Comparison of ENCODE assay signal across 10 cellular contexts in the genomic region with DNA sequence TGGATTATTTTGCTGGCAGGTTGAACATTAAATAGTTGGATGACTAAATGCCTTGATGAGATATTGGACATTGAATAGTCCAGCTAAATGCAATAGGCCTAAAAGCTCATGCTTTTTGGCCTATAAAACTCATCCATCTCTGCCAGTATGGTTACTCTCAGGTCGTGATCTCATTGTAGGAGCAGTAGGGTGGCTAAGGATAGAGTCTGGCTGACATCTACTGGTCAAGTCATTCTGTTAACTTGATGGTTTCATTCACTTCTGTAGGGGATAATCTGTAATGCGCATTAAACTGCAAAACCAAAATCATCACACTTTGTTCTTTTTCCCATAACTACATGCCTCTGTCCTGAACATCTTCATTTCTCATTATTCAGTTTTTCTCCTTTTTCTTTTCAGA.
A peak's percentile ranks its signal among the peaks of the same experiment; 100 is the strongest.
DNase-seq lines count a peak whose midpoint lies in the region; ATAC-seq and TF ChIP-seq lines count a peak whose summit lies in the region.
"Had no signal": no experiment of that assay in that cellular context is flagged by ENCODE, and none has a peak within 500 bp of the region (broad histone marks: within the 10 kb centered on the region; RNA-seq: fewer than 3 reads in every experiment).

No MANE protein-coding gene starts in this region.

- intact Hi-C loops in MCF 10A (cut with micrococcal nuclease) (loop anchor here (1.0 to 5.0 kb wide), 5 partner anchors 88 to 543 kb away; no protein-coding TSS in a partner anchor), breast epithelium (cut with DNase I; ENCODE audit: low total_unique reads) (no loop called here), upper lobe of right lung (cut with DNase I) (no loop called here), head of caudate nucleus (cut with DNase I) (no loop called here)

- no peak overlapping the region for H3K4me2 ChIP-seq in OCI-LY3 (ENCODE audit: low read length)

- H3K27me3 ChIP-seq in breast epithelium: no peaks in the 10 kb centered on the region
- H3K27me3 ChIP-seq in OCI-LY3 (ENCODE audit: low read depth, low read length): no peaks in the 10 kb centered on the region
- peaks cover 6% of the 10 kb centered on the region for H3K27me3 ChIP-seq in upper lobe of right lung

- H3K9me3 Mint-ChIP-seq in MCF 10A (ENCODE audit: unreplicated experiment): no peaks in the 10 kb centered on the region
- H3K9me3 Mint-ChIP-seq in T-helper 2 cell treated with Interferon-gamma antibody and Interleukin-4, amounts not matched to agents 5 μg/mL and 100 μg/mL, for 36 hours: no peaks in the 10 kb centered on the region
- H3K9me3 Mint-ChIP-seq: T-helper 1 cell treated with Interleukin-12 subunit alpha and Interleukin-12 subunit beta and Interleukin-4 antibody, amounts not matched to agents 30 μg/mL and 1 μg/mL, for 36 hours had no signal

- peaks cover 5% of the 10 kb centered on the region for H3K36me3 Mint-ChIP-seq in MCF 10A (ENCODE audit: insufficient read depth, unreplicated experiment)
- H3K36me3 Mint-ChIP-seq in T-helper 2 cell treated with Interferon-gamma antibody and Interleukin-4, amounts not matched to agents 5 μg/mL and 100 μg/mL, for 36 hours (ENCODE audit: low read depth): no peaks in the 10 kb centered on the region
- H3K36me3 Mint-ChIP-seq: CD4-positive, CD25-positive, alpha-beta regulatory T cell had no signal

- H3K79me2 ChIP-seq in OCI-LY3 (ENCODE audit: low read length): no peaks in the 10 kb centered on the region

- POLR2A ChIA-PET in MCF 10A (lab: Yijun Ruan, JAX): interaction anchor here (1.4 kb wide), 1 partner anchor 439 kb away, joined by 3 read pairs; no protein-coding TSS in a partner anchor

- no peaks in the 10 kb centered on the region for H3K27me3 Mint-ChIP-seq in MCF 10A (ENCODE audit: insufficient read depth, unreplicated experiment)
- H3K27me3 Mint-ChIP-seq in T-helper 2 cell treated with Interferon-gamma antibody and Interleukin-4, amounts not matched to agents 5 μg/mL and 100 μg/mL, for 36 hours (ENCODE audit: low read depth): no peaks in the 10 kb centered on the region
- H3K27me3 Mint-ChIP-seq: CD4-positive, CD25-positive, alpha-beta regulatory T cell had no signal

- no peak overlapping the region for H3K27ac Mint-ChIP-seq in MCF 10A (ENCODE audit: low read depth, unreplicated experiment)
- no peak overlapping the region for H3K27ac Mint-ChIP-seq in T-helper 2 cell treated with Interferon-gamma antibody and Interleukin-4, amounts not matched to agents 5 μg/mL and 100 μg/mL, for 36 hours
- H3K27ac Mint-ChIP-seq: CD4-positive, CD25-positive, alpha-beta regulatory T cell; T-helper 1 cell treated with Interleukin-12 subunit alpha and Interleukin-12 subunit beta and Interleukin-4 antibody, amounts not matched to agents 30 μg/mL and 1 μg/mL, for 36 hours had no signal

- H3K4me3 ChIP-seq in breast epithelium (no peak overlapping the region), OCI-LY3 (ENCODE audit: low read length) (no peak overlapping the region), upper lobe of right lung (no peak overlapping the region)

- no peak for TF ChIP-seq POLR2A in breast epithelium (IDR thresholded peaks at IDR 0.05)

- H3K4me1 ChIP-seq in breast epithelium: no peaks in the 10 kb centered on the region
- H3K4me1 ChIP-seq in OCI-LY3 (ENCODE audit: low read length): no peaks in the 10 kb centered on the region
- no peaks in the 10 kb centered on the region for H3K4me1 ChIP-seq in upper lobe of right lung

- peak; percentile 80 for TF ChIP-seq CTCF in MCF 10A (IDR thresholded peaks at IDR 0.05; ENCODE audit: unreplicated experiment)
- TF ChIP-seq CTCF in breast epithelium (IDR thresholded peaks at IDR 0.05): no peak
- peak; percentile 71 for TF ChIP-seq CTCF in OCI-LY3 (IDR thresholded peaks at IDR 0.05; ENCODE audit: low read depth, low read length)
- TF ChIP-seq CTCF in upper lobe of right lung (IDR thresholded peaks at IDR 0.05): peak; percentile 30

- H3K4me1 Mint-ChIP-seq in MCF 10A (ENCODE audit: insufficient read depth, unreplicated experiment): no peaks in the 10 kb centered on the region
- H3K4me1 Mint-ChIP-seq in T-helper 2 cell treated with Interferon-gamma antibody and Interleukin-4, amounts not matched to agents 5 μg/mL and 100 μg/mL, for 36 hours (ENCODE audit: low read depth): no peaks in the 10 kb centered on the region
- H3K4me1 Mint-ChIP-seq: CD4-positive, CD25-positive, alpha-beta regulatory T cell had no signal

- H3K4me3 Mint-ChIP-seq in MCF 10A (ENCODE audit: unreplicated experiment): no peak overlapping the region
- no peak overlapping the region for H3K4me3 Mint-ChIP-seq in T-helper 2 cell treated with Interferon-gamma antibody and Interleukin-4, amounts not matched to agents 5 μg/mL and 100 μg/mL, for 36 hours
- H3K4me3 Mint-ChIP-seq: CD4-positive, CD25-positive, alpha-beta regulatory T cell; T-helper 1 cell treated with Interleukin-12 subunit alpha and Interleukin-12 subunit beta and Interleukin-4 antibody, amounts not matched to agents 30 μg/mL and 1 μg/mL, for 36 hours had no signal

- ATAC-seq in upper lobe of right lung: peak; percentile 79

- DNase-seq in MCF 10A (ENCODE audit: unreplicated experiment): peak; percentile 63
- DNase-seq in breast epithelium (ENCODE audit: low spot score in 2 of 2): no peak
- DNase-seq in fibroblast of peridontal ligament (ENCODE audit: extremely low read depth): peak; percentile 83
- DNase-seq in upper lobe of right lung: no peak
- DNase-seq in NCI-H2029 treated with DMSO at 0.1 percent for 48 hours (lab: John Stamatoyannopoulos, UW): no peak
- no peak for DNase-seq in T-helper 2 cell treated with Interferon-gamma antibody and Interleukin-4, amounts not matched to agents 5 μg/mL and 100 μg/mL, for 36 hours (ENCODE audit: low spot score)
- DNase-seq in head of caudate nucleus: no peak
- DNase-seq: CD4-positive, CD25-positive, alpha-beta regulatory T cell had no signal

- no TSS peak for BruUV-seq in MCF 10A (replicated peaks; lab: Mats Ljungman, UMichigan)

- H4K20me1 ChIP-seq in OCI-LY3 (ENCODE audit: insufficient read depth, low read length): no peaks in the 10 kb centered on the region

- CTCF ChIA-PET in MCF 10A (lab: Yijun Ruan, JAX): interaction anchor here (0.6 to 7.0 kb wide), 26 partner anchors 11 to 927 kb away, joined by 3 to 95 read pairs (median 3); a partner anchor contains a TSS

- H3K9ac ChIP-seq in OCI-LY3 (ENCODE audit: low read length): no peak overlapping the region

- no peak overlapping the region for H3K27ac ChIP-seq in breast epithelium
- H3K27ac ChIP-seq in OCI-LY3 (ENCODE audit: low read length): no peak overlapping the region
- H3K27ac ChIP-seq in upper lobe of right lung: no peak overlapping the region

- H3K36me3 ChIP-seq in breast epithelium: no peaks in the 10 kb centered on the region
- no peaks in the 10 kb centered on the region for H3K36me3 ChIP-seq in OCI-LY3 (replicated peaks; ENCODE audit: low read depth, low read length)
- H3K36me3 ChIP-seq in upper lobe of right lung: no peaks in the 10 kb centered on the region

- H3K9me3 ChIP-seq in breast epithelium: no peaks in the 10 kb centered on the region
- no peaks in the 10 kb centered on the region for H3K9me3 ChIP-seq in OCI-LY3 (ENCODE audit: insufficient read depth, low read length)
- H3K9me3 ChIP-seq in upper lobe of right lung: no peaks in the 10 kb centered on the region

- no peak overlapping the region for H2AFZ ChIP-seq in OCI-LY3 (ENCODE audit: low read depth, low read length)

Comparison
In these comparisons a context has a peak if more than half of its experiments do, and no peak if none do; other contexts are left out.
1. DNase-seq: peak in MCF 10A (single experiment) and fibroblast of peridontal ligament (single experiment); none in breast epithelium (0 of 2), upper lobe of right lung (single experiment), NCI-H2029 treated with DMSO at 0.1 percent for 48 hours (single experiment), T-helper 2 cell treated with Interferon-gamma antibody and Interleukin-4, amounts not matched to agents 5 μg/mL and 100 μg/mL, for 36 hours (single experiment) and head of caudate nucleus (0 of 42).
2. CTCF ChIP-seq: peak in MCF 10A (single experiment), OCI-LY3 (single experiment) and upper lobe of right lung (single experiment); none in breast epithelium (0 of 3).